25 cellular contexts compared by ENCODE assay signal in genomic region chr9:27653246-27653645, GRCh38.
"Had no signal": no experiment of that assay in that cellular context is flagged by ENCODE, and none has a peak within 500 bp of the region (broad histone marks: within the 10 kb centered on the region; RNA-seq: fewer than 3 reads in every experiment).

No MANE protein-coding gene starts in this region.

- H3K27ac ChIP-seq: gastrocnemius medialis, lower lobe of right lung, pancreas, right atrium auricular region, suprapubic skin, transverse colon, upper lobe of right lung, uterus had no signal

- H3K27me3 ChIP-seq: gastrocnemius medialis, pancreas, right atrium auricular region, suprapubic skin, transverse colon, upper lobe of right lung, uterus had no signal

- ATAC-seq: effector memory CD8-positive, alpha-beta T cell; gastrocnemius medialis; left ventricle myocardium superior; lower lobe of right lung; natural killer cell; pancreas; sciatic nerve; stimulated activated naive CD8-positive, alpha-beta T cell treated with anti-CD3 and anti-CD28 coated beads, Interleukin-15, amount 100 ng/mL, for 72 hours; upper lobe of right lung had no signal

- FAIRE-seq: endometrium, pancreas had no signal

- DNase-seq: cortex of kidney; effector memory CD8-positive, alpha-beta T cell; gastrocnemius medialis; head of caudate nucleus; islet precursor cell; kidney glomerular epithelial cell; left ventricle myocardium superior; lower lobe of right lung; natural killer cell; occipital lobe; pancreas; stimulated activated CD4-positive, alpha-beta T cell treated with anti-CD3 and anti-CD28 coated beads, Interleukin-12 subunit alpha, Interleukin-12 subunit beta, amount 100 ng/mL, for 4 hours; stimulated activated CD4-positive, alpha-beta T cell treated with anti-CD3 and anti-CD28 coated beads, Interleukin-1b, Interleukin-23, amount 100 ng/mL, for 48 hours; stimulated activated CD4-positive, alpha-beta T cell treated with anti-CD3 and anti-CD28 coated beads, Interleukin-4, amount 100 ng/mL, for 1 hour; stimulated activated CD8-positive, alpha-beta memory T cell treated with anti-CD3 and anti-CD28 coated beads, Interleukin-4, amount 100 ng/mL, for 48 hours; stimulated activated naive CD4-positive, alpha-beta T cell; stimulated activated naive CD8-positive, alpha-beta T cell treated with anti-CD3 and anti-CD28 coated beads, Interleukin-15, amount 100 ng/mL, for 72 hours; transverse colon; upper lobe of right lung; uterus had no signal

- H3K9me3 ChIP-seq: gastrocnemius medialis, lower lobe of right lung, pancreas, right atrium auricular region, suprapubic skin, transverse colon, upper lobe of right lung, uterus had no signal

- H3K4me2 ChIP-seq: smooth muscle cell had no signal

- H3K36me3 ChIP-seq: gastrocnemius medialis, lower lobe of right lung, pancreas, right atrium auricular region, suprapubic skin, transverse colon, upper lobe of right lung, uterus had no signal

- H3K4me1 ChIP-seq: gastrocnemius medialis, lower lobe of right lung, right atrium auricular region, suprapubic skin, upper lobe of right lung, uterus had no signal

- H3K4me3 ChIP-seq: gastrocnemius medialis, lower lobe of right lung, pancreas, right atrium auricular region, smooth muscle cell, suprapubic skin, transverse colon, upper lobe of right lung, uterus had no signal
